ENCODE assay signal across 17 cellular contexts in genomic region chr15:61050844-61051569, GRCh38.
DNase-seq lines count a peak whose midpoint lies in the region; ATAC-seq, FAIRE-seq and TF ChIP-seq lines count a peak whose summit lies in the region.
"Had no signal": no experiment of that assay in that cellular context is flagged by ENCODE, and none has a peak within 500 bp of the region (broad histone marks: within the 10 kb centered on the region; RNA-seq: fewer than 3 reads in every experiment).

No MANE protein-coding gene starts in this region.

- FAIRE-seq in keratinocyte (lab: Jason Lieb, UNC), result peak; percentile 23

- H4K20me1 ChIP-seq in mammary epithelial cell (ENCODE audit: insufficient read depth, low read length) (no peaks in the 10 kb centered on the region), keratinocyte (ENCODE audit: control insufficient read depth, extremely low read depth, insufficient read depth, low read length) (no peaks in the 10 kb centered on the region)

- H3K4me2 ChIP-seq in mammary epithelial cell (ENCODE audit: insufficient read depth, low read depth, low read length) (no peak overlapping the region), keratinocyte (ENCODE audit: control insufficient read depth, extremely low read depth, insufficient read depth, low read depth, low read length) (no peak overlapping the region)
- H3K4me2 ChIP-seq: PC-9 had no signal

- no peaks in the 10 kb centered on the region for H3K36me3 Mint-ChIP-seq in MCF 10A (ENCODE audit: insufficient read depth, unreplicated experiment)

- H3K4me3 ChIP-seq in mammary epithelial cell (replicated peaks in 1 of 3; ENCODE audit: insufficient read depth in 1 of 3, low read depth in 2 of 3, low read length in 3 of 3) (no peak overlapping the region), RWPE2 (ENCODE audit: severe bottlenecking) (no peak overlapping the region), keratinocyte (ENCODE audit: control insufficient read depth in 2 of 3, extremely low read depth in 1 of 3, insufficient read depth in 2 of 3, low read depth in 1 of 3, low read length in 3 of 3) (no peak overlapping the region), stomach smooth muscle (ENCODE audit: low read length in 2 of 2) (no peak overlapping the region)
- H3K4me3 ChIP-seq: colonic mucosa, hepatocyte, left lung, PC-9, stomach had no signal

- BruUV-seq in MCF 10A (replicated peaks; lab: Mats Ljungman, UMichigan), result no TSS peak
- BruUV-seq in mammary epithelial cell (replicated peaks; lab: Mats Ljungman, UMichigan), result no TSS peak

- dilution Hi-C loops in mammary epithelial cell (cut with HindIII; ENCODE audit: low sequenced_read_pairs), result no loop called here
- dilution Hi-C loops in keratinocyte (cut with MboI; ENCODE audit: extremely low pct_ligation_motif_present, low sequenced_read_pairs), result no loop called here

- H3K27ac ChIP-seq in mammary epithelial cell (ENCODE audit: insufficient read depth, low read depth, low read length) (no peak overlapping the region), RWPE2 (ENCODE audit: poor library complexity, severe bottlenecking) (no peak overlapping the region), keratinocyte (ENCODE audit: control insufficient read depth, insufficient read depth, low read length) (no peak overlapping the region), stomach smooth muscle (ENCODE audit: low read length) (peak overlapping the region; percentile 18)
- H3K27ac ChIP-seq: colonic mucosa, hepatocyte, left lung, PC-9, stomach had no signal

- peak; percentile 38 for ATAC-seq in RWPE2 (ENCODE audit: low read depth)

- WGBS in mammary epithelial cell (ENCODE audit: low coverage, missing lambda C conversion rate), result 62% methylated on average over 6 of the region's 6 CpGs

- H3K9me3 ChIP-seq in mammary epithelial cell (replicated peaks; ENCODE audit: insufficient read depth, low read length) (no peaks in the 10 kb centered on the region), RWPE2 (ENCODE audit: severe bottlenecking) (no peaks in the 10 kb centered on the region), keratinocyte (ENCODE audit: control insufficient read depth, low read depth, low read length) (no peaks in the 10 kb centered on the region), stomach smooth muscle (ENCODE audit: control insufficient read depth in 2 of 2, low read length in 2 of 2) (no peaks in the 10 kb centered on the region)
- H3K9me3 ChIP-seq: colonic mucosa, left lung, stomach had no signal

- no peak overlapping the region for H3K4me3 Mint-ChIP-seq in MCF 10A (ENCODE audit: unreplicated experiment)
- H3K4me3 Mint-ChIP-seq: activated T-helper 1 cell treated with anti-CD3 and anti-CD28 coated beads, Interleukin-12 subunit alpha, Interleukin-12 subunit beta, Interleukin-2, Interleukin-4 antibody, amounts not matched to agents 30 ng/mL and 10 ng/mL and 1 ng/mL, durations not matched to agents 14 hours and 24 hours and 36 hours had no signal

- no peak overlapping the region for H2AFZ ChIP-seq in mammary epithelial cell (ENCODE audit: low read depth, low read length)
- no peak overlapping the region for H2AFZ ChIP-seq in keratinocyte (ENCODE audit: control insufficient read depth, low read length)
- H2AFZ ChIP-seq: hepatocyte, PC-9 had no signal

- peak; percentile 17 for DNase-seq in MCF 10A (ENCODE audit: unreplicated experiment)
- DNase-seq in mammary epithelial cell, result no peak
- no peak for DNase-seq in RWPE2 (ENCODE audit: low spot score)
- no peak for DNase-seq in keratinocyte (ENCODE audit: low read depth, low spot score)
- no peak for DNase-seq in RPMI8226
- DNase-seq in germinal center (ENCODE audit: low spot score), result no peak
- no peak for DNase-seq in SKM-1 (lab: John Stamatoyannopoulos, UW; ENCODE audit: unreplicated experiment)
- DNase-seq: erythroblast, left lung, NCI-H1436 treated with DMSO at 0.1 percent for 48 hours, NCI-H446, stomach had no signal

- H3K9me1 ChIP-seq in keratinocyte (ENCODE audit: control insufficient read depth, extremely low read depth, insufficient read depth, low read length), result no peaks in the 10 kb centered on the region

- H3K4me1 ChIP-seq in mammary epithelial cell (ENCODE audit: insufficient read depth, low read length) (no peaks in the 10 kb centered on the region), RWPE2 (ENCODE audit: insufficient read depth, poor library complexity, severe bottlenecking) (peaks cover 9% of the 10 kb centered on the region), keratinocyte (ENCODE audit: control insufficient read depth, extremely low read depth, insufficient read depth, low read length) (no peaks in the 10 kb centered on the region), stomach smooth muscle (ENCODE audit: control insufficient read depth, insufficient read depth, low read length) (peaks cover 24% of the 10 kb centered on the region)
- H3K4me1 ChIP-seq: colonic mucosa, left lung had no signal

- no peaks in the 10 kb centered on the region for H3K27me3 ChIP-seq in mammary epithelial cell (ENCODE audit: insufficient read depth, low read length)
- no peaks in the 10 kb centered on the region for H3K27me3 ChIP-seq in RWPE2 (ENCODE audit: insufficient read depth, poor library complexity, severe bottlenecking)
- no peaks in the 10 kb centered on the region for H3K27me3 ChIP-seq in keratinocyte (ENCODE audit: control insufficient read depth, extremely low read depth, insufficient read depth, low read length)
- no peaks in the 10 kb centered on the region for H3K27me3 ChIP-seq in stomach smooth muscle (ENCODE audit: control insufficient read depth in 1 of 2, insufficient read depth in 2 of 2, low read length in 2 of 2)
- H3K27me3 ChIP-seq: colonic mucosa, hepatocyte, left lung, stomach had no signal

- intact Hi-C loops in MCF 10A (cut with micrococcal nuclease) (loop anchor here (1.0 to 5.0 kb wide), 3 partner anchors 119 to 544 kb away; no protein-coding TSS in a partner anchor), mammary epithelial cell (cut with micrococcal nuclease) (loop anchor here (10.0 kb wide), 1 partner anchor 546 kb away; no protein-coding TSS in a partner anchor)

- H3K4me1 Mint-ChIP-seq in MCF 10A (ENCODE audit: insufficient read depth, unreplicated experiment), result peaks cover 23% of the 10 kb centered on the region

- H3K79me2 ChIP-seq in mammary epithelial cell (ENCODE audit: insufficient read depth, low read length), result no peaks in the 10 kb centered on the region
- no peaks in the 10 kb centered on the region for H3K79me2 ChIP-seq in keratinocyte (ENCODE audit: control insufficient read depth, insufficient read depth, low read length)
- H3K79me2 ChIP-seq: hepatocyte had no signal

- POLR2A ChIA-PET in MCF 10A (lab: Yijun Ruan, JAX), result no interaction called here

- in situ Hi-C loops in mammary epithelial cell (cut with MboI; ENCODE audit: low sequenced_read_pairs in 2 of 2), result no loop called here

- no peak for TF ChIP-seq CTCF in MCF 10A (IDR thresholded peaks at IDR 0.05; ENCODE audit: unreplicated experiment)
- no peak for TF ChIP-seq CTCF in mammary epithelial cell (conservative IDR thresholded peaks at IDR 0.05 in 1 of 2, IDR thresholded peaks at IDR 0.05 in 1 of 2; ENCODE audit: extremely low read depth in 1 of 2, insufficient read depth in 1 of 2, low read depth in 1 of 2, low read length in 2 of 2)
- no peak for TF ChIP-seq CTCF in RWPE2 (IDR thresholded peaks at IDR 0.05; ENCODE audit: poor library complexity, severe bottlenecking)
- no peak for TF ChIP-seq CTCF in keratinocyte (optimal IDR thresholded peaks at IDR 0.05 in 1 of 3, IDR thresholded peaks at IDR 0.05 in 1 of 3, conservative IDR thresholded peaks at IDR 0.05 in 1 of 3; ENCODE audit: extremely low read depth in 1 of 3, insufficient read depth in 2 of 3, low read length in 3 of 3)

- CTCF ChIA-PET in MCF 10A (lab: Yijun Ruan, JAX), result interaction anchor here (0.5 to 3.0 kb wide), 20 partner anchors 9 to 554 kb away, joined by 3 to 12 read pairs (median 3); no protein-coding TSS in a partner anchor
- CTCF ChIA-PET in mammary epithelial cell (lab: Charles Lee; ENCODE audit: low non-redundant PET), result interaction anchor here (0.6 kb wide), 2 partner anchors 545 to 619 kb away, joined by 3 to 6 read pairs; no protein-coding TSS in a partner anchor

- H3K9ac ChIP-seq in mammary epithelial cell (ENCODE audit: insufficient read depth, low read length), result no peak overlapping the region
- H3K9ac ChIP-seq in keratinocyte (ENCODE audit: control insufficient read depth, extremely low read depth, insufficient read depth, low read length), result no peak overlapping the region
- no peak overlapping the region for H3K9ac ChIP-seq in stomach smooth muscle (ENCODE audit: low read length in 2 of 2)

- H3K36me3 ChIP-seq in mammary epithelial cell (ENCODE audit: insufficient read depth, low read length) (no peaks in the 10 kb centered on the region), RWPE2 (ENCODE audit: low read depth) (no peaks in the 10 kb centered on the region), keratinocyte (ENCODE audit: control insufficient read depth in 2 of 2, extremely low read depth in 1 of 2, insufficient read depth in 2 of 2, low read length in 2 of 2) (no peaks in the 10 kb centered on the region), stomach smooth muscle (ENCODE audit: control insufficient read depth in 2 of 2, insufficient read depth in 2 of 2, low read length in 2 of 2) (no peaks in the 10 kb centered on the region)
- H3K36me3 ChIP-seq: colonic mucosa, left lung, stomach had no signal

- no peaks in the 10 kb centered on the region for H3K9me3 Mint-ChIP-seq in MCF 10A (ENCODE audit: unreplicated experiment)
- H3K9me3 Mint-ChIP-seq: activated T-helper 1 cell treated with anti-CD3 and anti-CD28 coated beads, Interleukin-12 subunit alpha, Interleukin-12 subunit beta, Interleukin-2, Interleukin-4 antibody, amounts not matched to agents 30 ng/mL and 10 ng/mL and 1 ng/mL, durations not matched to agents 14 hours and 24 hours and 36 hours had no signal

- no peak overlapping the region for H3K27ac Mint-ChIP-seq in MCF 10A (ENCODE audit: low read depth, unreplicated experiment)
- H3K27ac Mint-ChIP-seq: activated T-helper 1 cell treated with anti-CD3 and anti-CD28 coated beads, Interleukin-12 subunit alpha, Interleukin-12 subunit beta, Interleukin-2, Interleukin-4 antibody, amounts not matched to agents 30 ng/mL and 10 ng/mL and 1 ng/mL, durations not matched to agents 14 hours and 24 hours and 36 hours had no signal

- H3K27me3 Mint-ChIP-seq in MCF 10A (ENCODE audit: insufficient read depth, unreplicated experiment), result no peaks in the 10 kb centered on the region
